ENCODE assay signal across 12 cellular contexts in genomic region chr3:88410259-88410658, GRCh38.
"Had no signal": no experiment of that assay in that cellular context is flagged by ENCODE, and none has a peak within 500 bp of the region (broad histone marks: within the 10 kb centered on the region; RNA-seq: fewer than 3 reads in every experiment).

No MANE protein-coding gene starts in this region.

- H3K9me3 ChIP-seq: lower lobe of right lung, pancreas, thyroid gland, uterus had no signal

- H3K4me1 ChIP-seq: lower lobe of right lung, pancreas, thyroid gland, uterus had no signal

- H3K27ac ChIP-seq: lower lobe of right lung, pancreas, thyroid gland, uterus had no signal

- H3K4me3 Mint-ChIP-seq: activated CD4-positive, alpha-beta memory T cell treated with anti-CD3 and anti-CD28 coated beads for 36 hours; activated T-cell treated with anti-CD3 and anti-CD28 coated beads, Interleukin-2, amount 50 U/mL, for 72 hours; immature natural killer cell; mesothelial cell of epicardium; T-helper 1 cell treated with Interleukin-12 subunit alpha and Interleukin-12 subunit beta and Interleukin-4 antibody, amounts not matched to agents 30 μg/mL and 1 μg/mL, for 36 hours had no signal

- H3K9me3 Mint-ChIP-seq: activated T-cell treated with anti-CD3 and anti-CD28 coated beads, Interleukin-2, amount 50 U/mL, for 72 hours; mesothelial cell of epicardium; T-helper 1 cell treated with Interleukin-12 subunit alpha and Interleukin-12 subunit beta and Interleukin-4 antibody, amounts not matched to agents 30 μg/mL and 1 μg/mL, for 36 hours had no signal

- H3K36me3 ChIP-seq: lower lobe of right lung, pancreas, thyroid gland, uterus had no signal

- H3K27me3 ChIP-seq: pancreas, thyroid gland, uterus had no signal

- H3K4me1 Mint-ChIP-seq: immature natural killer cell, mesothelial cell of epicardium had no signal

- H3K27me3 Mint-ChIP-seq: activated CD4-positive, alpha-beta memory T cell treated with anti-CD3 and anti-CD28 coated beads for 36 hours had no signal

- ATAC-seq: activated T-cell treated with anti-CD3 and anti-CD28 coated beads, Interleukin-2, amount 50 U/mL, for 72 hours; esophagus mucosa; lower lobe of right lung; pancreas had no signal

- H3K27ac Mint-ChIP-seq: activated CD4-positive, alpha-beta memory T cell treated with anti-CD3 and anti-CD28 coated beads for 36 hours; activated T-cell treated with anti-CD3 and anti-CD28 coated beads, Interleukin-2, amount 50 U/mL, for 72 hours; immature natural killer cell; mesothelial cell of epicardium; T-helper 1 cell treated with Interleukin-12 subunit alpha and Interleukin-12 subunit beta and Interleukin-4 antibody, amounts not matched to agents 30 μg/mL and 1 μg/mL, for 36 hours had no signal

- H3K4me3 ChIP-seq: lower lobe of right lung, pancreas, thyroid gland, uterus had no signal

- DNase-seq: activated CD4-positive, alpha-beta memory T cell treated with anti-CD3 and anti-CD28 coated beads for 36 hours; activated naive CD4-positive, alpha-beta T cell treated with Interleukin-2 at 50 U/mL for 16 hours; activated T-cell treated with anti-CD3 and anti-CD28 coated beads, Interleukin-2, amount 50 U/mL, for 72 hours; immature natural killer cell; lower lobe of right lung; pancreas; stimulated activated CD4-positive, alpha-beta T cell treated with anti-CD3 and anti-CD28 coated beads, Interleukin-4, amount 100 ng/mL, for 4 hours; thyroid gland; uterus had no signal
